1 cellular context compared by ENCODE assay signal in genomic region chr2:20822535-20823490, GRCh38.
TF ChIP-seq lines count a peak whose summit lies in the region.

Gene LDAH, minus strand, starts transcription at chr2:20823101. Its CDS starts 21,638 bp downstream, at chr2:20801463.

TF ChIP-seq in K562, 482 proteins besides CTCF, POLR2A, EP300 and RAD21 (continued from another document and continues in another):
- no peak for TF ChIP-seq ELK3 (CRISPR knock-in tag; IDR thresholded peaks at IDR 0.05)
- peak; percentile 79; the same call in 1 of the 2 replicates for TF ChIP-seq ERF (CRISPR knock-in tag; IDR thresholded peaks at IDR 0.05)
- TF ChIP-seq PHB (CRISPR knock-in tag; IDR thresholded peaks at IDR 0.05): no peak
- TF ChIP-seq ATF7 (IDR thresholded peaks at IDR 0.05): peak; percentile 96
- TF ChIP-seq FOS (IDR thresholded peaks at IDR 0.05; ENCODE audit: extremely low read depth, insufficient read length): no peak
- peak; percentile 88 for TF ChIP-seq JUND (IDR thresholded peaks at IDR 0.05; ENCODE audit: borderline replicate concordance, low read depth, low read length)
- TF ChIP-seq JUND (tag; IDR thresholded peaks at IDR 0.05; ENCODE audit: borderline replicate concordance, low read depth, low read length): peak; percentile 71; the same call in 1 of the 3 replicates
- TF ChIP-seq TBL1XR1 (IDR thresholded peaks at IDR 0.05; ENCODE audit: low read length in 2 of 2): peak in 1 of 2 experiments; percentile 93; a peak in 2 of 4 replicates
- no peak for TF ChIP-seq ATF4 (CRISPR knock-in tag; IDR thresholded peaks at IDR 0.05)
- peak; percentile 100 for TF ChIP-seq BHLHE40 (IDR thresholded peaks at IDR 0.05; ENCODE audit: low read length)
- TF ChIP-seq ASH1L (IDR thresholded peaks at IDR 0.05; ENCODE audit: borderline replicate concordance, low read depth, partially characterized antibody): peak; percentile 20
- TF ChIP-seq THRB (CRISPR knock-in tag; conservative IDR thresholded peaks at IDR 0.05): 0 out of 2 replicates have a peak, but pooled peaks have one; percentile 20
- peak; percentile 91 for TF ChIP-seq NBN (IDR thresholded peaks at IDR 0.05; ENCODE audit: low read depth)
- TF ChIP-seq ZBTB26 (CRISPR knock-in tag; IDR thresholded peaks at IDR 0.05): peak; percentile 85
- TF ChIP-seq ZNF431 (CRISPR knock-in tag; IDR thresholded peaks at IDR 0.05): no peak
- TF ChIP-seq NFIC (IDR thresholded peaks at IDR 0.05): peak; percentile 90
- no peak for TF ChIP-seq RNF219 (CRISPR knock-in tag; IDR thresholded peaks at IDR 0.05)
- TF ChIP-seq ZNF766 (CRISPR knock-in tag; conservative IDR thresholded peaks at IDR 0.05): peak; percentile 65; the same call in 1 of the 2 replicates
- TF ChIP-seq SIRT6 (IDR thresholded peaks at IDR 0.05; ENCODE audit: low read depth, low read length): no peak
- no peak for TF ChIP-seq XRCC4 (IDR thresholded peaks at IDR 0.05; ENCODE audit: extremely low read depth, insufficient read depth, insufficient read length)
- TF ChIP-seq ZNF263 (CRISPR knock-in tag; IDR thresholded peaks at IDR 0.05; ENCODE audit: borderline replicate concordance): no peak
- peak; percentile 58; the same call in 1 of the 2 replicates for TF ChIP-seq FOXP1 (CRISPR knock-in tag; IDR thresholded peaks at IDR 0.05)
- TF ChIP-seq ZBTB12 (CRISPR knock-in tag; IDR thresholded peaks at IDR 0.05): peak; percentile 98
- no peak for TF ChIP-seq ZBTB8A (IDR thresholded peaks at IDR 0.05; ENCODE audit: partially characterized antibody)
- TF ChIP-seq ETS1 (conservative IDR thresholded peaks at IDR 0.05; ENCODE audit: control insufficient read depth, low read depth, low read length): peak; percentile 72; the same call in 1 of the 2 replicates
- TF ChIP-seq REST (CRISPR knock-in tag; IDR thresholded peaks at IDR 0.05; ENCODE audit: low read depth): 0 out of 2 replicates have a peak, but pooled peaks have one; percentile 37
- TF ChIP-seq ZBED1 (IDR thresholded peaks at IDR 0.05): no peak
- peak; percentile 47 to 65 for TF ChIP-seq NRF1 (conservative IDR thresholded peaks at IDR 0.05 in 1 of 2, IDR thresholded peaks at IDR 0.05 in 1 of 2)
- TF ChIP-seq ZNF347 (CRISPR knock-in tag; IDR thresholded peaks at IDR 0.05; ENCODE audit: low read depth): no peak
- TF ChIP-seq ATF1 (CRISPR knock-in tag; IDR thresholded peaks at IDR 0.05): peak; percentile 94
- peak; percentile 100 for TF ChIP-seq ATF1 (tag; IDR thresholded peaks at IDR 0.05)
- TF ChIP-seq ID3 (CRISPR knock-in tag; IDR thresholded peaks at IDR 0.05): no peak
- TF ChIP-seq ID3 (tag; IDR thresholded peaks at IDR 0.05): peak; percentile 62; the same call in 1 of the 2 replicates
- TF ChIP-seq ZNF449 (CRISPR knock-in tag; IDR thresholded peaks at IDR 0.05): no peak
- TF ChIP-seq RCOR1 (IDR thresholded peaks at IDR 0.05; ENCODE audit: borderline replicate concordance in 1 of 2, low read depth in 2 of 2, low read length in 2 of 2): peak in 1 of 2 experiments; percentile 39; a peak in 1 of 4 replicates
- peak; percentile 52; the same call in 1 of the 2 replicates for TF ChIP-seq RNF2 (IDR thresholded peaks at IDR 0.05)
- no peak; the same call in 1 of the 2 replicates for TF ChIP-seq ZNF76 (CRISPR knock-in tag; IDR thresholded peaks at IDR 0.05; ENCODE audit: borderline replicate concordance)
- no peak for TF ChIP-seq PATZ1 (CRISPR knock-in tag; IDR thresholded peaks at IDR 0.05; ENCODE audit: borderline replicate concordance)
- peak; percentile 96 for TF ChIP-seq GABPA (tag; conservative IDR thresholded peaks at IDR 0.05; ENCODE audit: low read depth)
- peak; percentile 69; the same call in 1 of the 2 replicates for TF ChIP-seq SRSF3 (IDR thresholded peaks at IDR 0.05; ENCODE audit: insufficient read depth, low read length)
- TF ChIP-seq KLF16 (IDR thresholded peaks at IDR 0.05): no peak
- peak; percentile 92 for TF ChIP-seq KLF1 (tag; IDR thresholded peaks at IDR 0.05)
- peak in 1 of 2 experiments; percentile 31; a peak in 1 of 3 replicates for TF ChIP-seq CBX3 (IDR thresholded peaks at IDR 0.05; ENCODE audit: borderline replicate concordance in 1 of 2, low read length in 2 of 2)
- peak; percentile 67 for TF ChIP-seq TBP (optimal IDR thresholded peaks at IDR 0.05; ENCODE audit: low read depth, low read length)
- no peak for TF ChIP-seq STAT5A (IDR thresholded peaks at IDR 0.05; ENCODE audit: borderline replicate concordance, low read length)
